8 cellular contexts compared by ENCODE assay signal in genomic region chr2:241355983-241356870, GRCh38. TPM values are rescaled to one million over a fixed set of nuclear protein-coding genes. Genes with fewer than 3 reads are reported as not detected.
DNase-seq lines count a peak whose midpoint lies in the region; ATAC-seq and TF ChIP-seq lines count a peak whose summit lies in the region.

FARP2 (plus strand) TSS chr2:241356285; CDS start chr2:241373108, 16,823 bp downstream.

- intact Hi-C loops in activated T-helper 2 cell treated with anti-CD3 and anti-CD28 coated beads, Interferon-gamma antibody, Interleukin-2, Interleukin-4, amounts not matched to agents 10 μg/mL and 5 μg/mL and 100 μg/mL, durations not matched to agents 14 hours and 24 hours and 36 hours (cut with micrococcal nuclease), result loop anchor here (1.0 to 5.0 kb wide), 6 partner anchors 41 to 346 kb away; partner anchors contain the start of genes HDLBP, ING5, PPP1R7 and SEPTIN2

- H3K9me3 ChIP-seq in Loucy (ENCODE audit: insufficient read depth, low read depth, low read length) (no peaks in the 10 kb centered on the region), RWPE2 (ENCODE audit: severe bottlenecking) (no peaks in the 10 kb centered on the region)

- POLR2A ChIA-PET in naive thymus-derived CD8-positive, alpha-beta T cell (lab: Charles Lee), result no interaction called here

- H3K4me1 ChIP-seq in Loucy (ENCODE audit: insufficient read depth, low read length, poor library complexity, severe bottlenecking) (peaks cover 24% of the 10 kb centered on the region), RWPE2 (ENCODE audit: insufficient read depth, poor library complexity, severe bottlenecking) (peaks cover 11% of the 10 kb centered on the region)

- peak; percentile 86 for ATAC-seq in RWPE2 (ENCODE audit: low read depth)
- ATAC-seq in naive thymus-derived CD8-positive, alpha-beta T cell, result peak; percentile 96
- peak; percentile 88 to 91 for ATAC-seq in stimulated activated naive B cell treated with anti-CD40 and anti-IgM and Interleukin-4, amounts not matched to agents 10 μg/mL and 1 μg/mL and 100 μg/mL, for 72 hours (replicated peaks)

- no peaks in the 10 kb centered on the region for H3K9me3 Mint-ChIP-seq in activated T-helper 2 cell treated with anti-CD3 and anti-CD28 coated beads, Interferon-gamma antibody, Interleukin-2, Interleukin-4, amounts not matched to agents 10 μg/mL and 5 μg/mL and 100 μg/mL, durations not matched to agents 14 hours and 24 hours and 36 hours
- H3K9me3 Mint-ChIP-seq in naive thymus-derived CD8-positive, alpha-beta T cell, result no peaks in the 10 kb centered on the region
- H3K9me3 Mint-ChIP-seq in stimulated activated naive B cell treated with anti-CD40 and anti-IgM and Interleukin-4, amounts not matched to agents 10 μg/mL and 1 μg/mL and 100 μg/mL, for 72 hours, result no peaks in the 10 kb centered on the region

- peaks cover 8% of the 10 kb centered on the region; the same call in 1 of the 2 replicates for H3F3A ChIP-seq in Loucy (ENCODE audit: low read depth)

- H3K36me3 ChIP-seq in H7 (replicated peaks; ENCODE audit: control insufficient read depth, insufficient read depth, low read length) (peaks cover 8% of the 10 kb centered on the region), Loucy (ENCODE audit: insufficient read depth, low read length) (peaks cover 38% of the 10 kb centered on the region), RWPE2 (ENCODE audit: low read depth) (peaks cover 34% of the 10 kb centered on the region)

- H3K27ac ChIP-seq in RWPE2 (ENCODE audit: poor library complexity, severe bottlenecking), result peak within 1 kb of the TSS; percentile 56

- H3K4me3 Mint-ChIP-seq in activated T-helper 2 cell treated with anti-CD3 and anti-CD28 coated beads, Interferon-gamma antibody, Interleukin-2, Interleukin-4, amounts not matched to agents 10 μg/mL and 5 μg/mL and 100 μg/mL, durations not matched to agents 14 hours and 24 hours and 36 hours (ENCODE audit: low read depth), result peak within 1 kb of the TSS; percentile 84
- peak within 1 kb of the TSS; percentile 79 to 90 (median 85) for H3K4me3 Mint-ChIP-seq in naive thymus-derived CD8-positive, alpha-beta T cell
- H3K4me3 Mint-ChIP-seq in stimulated activated naive B cell treated with anti-CD40 and anti-IgM and Interleukin-4, amounts not matched to agents 10 μg/mL and 1 μg/mL and 100 μg/mL, for 72 hours, result peak within 1 kb of the TSS; percentile 82 to 85

- peak; percentile 98 for DNase-seq in ELF-1 (ENCODE audit: low read depth, low spot score)
- DNase-seq in H7, result peak; percentile 96
- peak; percentile 99 for DNase-seq in RWPE2 (ENCODE audit: low spot score)
- peak; percentile 95 for DNase-seq in activated T-helper 2 cell treated with anti-CD3 and anti-CD28 coated beads, Interferon-gamma antibody, Interleukin-2, Interleukin-4, amounts not matched to agents 10 μg/mL and 5 μg/mL and 100 μg/mL, durations not matched to agents 14 hours and 24 hours and 36 hours (ENCODE audit: low spot score)
- DNase-seq in fibroblast of mammary gland (ENCODE audit: low read depth), result peak; percentile 97
- DNase-seq in naive thymus-derived CD8-positive, alpha-beta T cell, result peak; percentile 91 to 98 (median 97)
- peak; percentile 97 for DNase-seq in stimulated activated naive B cell treated with anti-CD40 and anti-IgM and Interleukin-4, amounts not matched to agents 10 μg/mL and 1 μg/mL and 100 μg/mL, for 72 hours

- peaks cover 31% of the 10 kb centered on the region for H3K36me3 Mint-ChIP-seq in activated T-helper 2 cell treated with anti-CD3 and anti-CD28 coated beads, Interferon-gamma antibody, Interleukin-2, Interleukin-4, amounts not matched to agents 10 μg/mL and 5 μg/mL and 100 μg/mL, durations not matched to agents 14 hours and 24 hours and 36 hours (ENCODE audit: low read depth)
- H3K36me3 Mint-ChIP-seq in naive thymus-derived CD8-positive, alpha-beta T cell, result peaks cover 0 to 22% (median 0%) of the 10 kb centered on the region in 3 donors
- H3K36me3 Mint-ChIP-seq in stimulated activated naive B cell treated with anti-CD40 and anti-IgM and Interleukin-4, amounts not matched to agents 10 μg/mL and 1 μg/mL and 100 μg/mL, for 72 hours, result peaks cover 15 to 22% of the 10 kb centered on the region in 2 donors

- H3K27me3 ChIP-seq in H7 (ENCODE audit: control insufficient read depth, insufficient read depth, low read length) (no peaks in the 10 kb centered on the region), Loucy (ENCODE audit: insufficient read depth, low read length, poor library complexity, severe bottlenecking) (no peaks in the 10 kb centered on the region), RWPE2 (ENCODE audit: insufficient read depth, poor library complexity, severe bottlenecking) (no peaks in the 10 kb centered on the region)

- peak within 1 kb of the TSS; percentile 98 for H3K4me2 ChIP-seq in Loucy (ENCODE audit: low read depth, low read length, poor library complexity, severe bottlenecking)

- H3K9ac ChIP-seq in Loucy (ENCODE audit: low read depth, low read length, poor library complexity, severe bottlenecking), result peak within 1 kb of the TSS; percentile 82

- peak within 1 kb of the TSS; percentile 90 for H3K27ac Mint-ChIP-seq in activated T-helper 2 cell treated with anti-CD3 and anti-CD28 coated beads, Interferon-gamma antibody, Interleukin-2, Interleukin-4, amounts not matched to agents 10 μg/mL and 5 μg/mL and 100 μg/mL, durations not matched to agents 14 hours and 24 hours and 36 hours
- H3K27ac Mint-ChIP-seq in naive thymus-derived CD8-positive, alpha-beta T cell, result peak within 1 kb of the TSS in 9 of 10 donors; percentile 61 to 96 (median 92)
- H3K27ac Mint-ChIP-seq in stimulated activated naive B cell treated with anti-CD40 and anti-IgM and Interleukin-4, amounts not matched to agents 10 μg/mL and 1 μg/mL and 100 μg/mL, for 72 hours, result peak within 1 kb of the TSS; percentile 87

- H2AFZ ChIP-seq in Loucy (ENCODE audit: low read length), result peak within 1 kb of the TSS; percentile 74

- peaks cover 20% of the 10 kb centered on the region for H3K79me2 ChIP-seq in Loucy (ENCODE audit: insufficient read depth, low read length)

- H3K9me2 ChIP-seq in Loucy (replicated peaks; ENCODE audit: low read depth, low read length), result no peaks in the 10 kb centered on the region

- peaks cover 28% of the 10 kb centered on the region for H3K4me1 Mint-ChIP-seq in activated T-helper 2 cell treated with anti-CD3 and anti-CD28 coated beads, Interferon-gamma antibody, Interleukin-2, Interleukin-4, amounts not matched to agents 10 μg/mL and 5 μg/mL and 100 μg/mL, durations not matched to agents 14 hours and 24 hours and 36 hours (ENCODE audit: low read depth)
- H3K4me1 Mint-ChIP-seq in naive thymus-derived CD8-positive, alpha-beta T cell, result peaks cover 8 to 36% (median 25%) of the 10 kb centered on the region in 4 donors
- H3K4me1 Mint-ChIP-seq in stimulated activated naive B cell treated with anti-CD40 and anti-IgM and Interleukin-4, amounts not matched to agents 10 μg/mL and 1 μg/mL and 100 μg/mL, for 72 hours, result peaks cover 33 to 54% of the 10 kb centered on the region in 2 donors

- no peaks in the 10 kb centered on the region for H3K27me3 Mint-ChIP-seq in activated T-helper 2 cell treated with anti-CD3 and anti-CD28 coated beads, Interferon-gamma antibody, Interleukin-2, Interleukin-4, amounts not matched to agents 10 μg/mL and 5 μg/mL and 100 μg/mL, durations not matched to agents 14 hours and 24 hours and 36 hours (ENCODE audit: low read depth)
- no peaks in the 10 kb centered on the region for H3K27me3 Mint-ChIP-seq in naive thymus-derived CD8-positive, alpha-beta T cell
- H3K27me3 Mint-ChIP-seq in stimulated activated naive B cell treated with anti-CD40 and anti-IgM and Interleukin-4, amounts not matched to agents 10 μg/mL and 1 μg/mL and 100 μg/mL, for 72 hours, result no peaks in the 10 kb centered on the region

- peaks cover 16% of the 10 kb centered on the region for H4K20me1 ChIP-seq in Loucy (ENCODE audit: insufficient read depth, low read length, poor library complexity, severe bottlenecking)

- TF ChIP-seq CTCF in Loucy (conservative IDR thresholded peaks at IDR 0.05; ENCODE audit: low read length) (no peak), RWPE2 (IDR thresholded peaks at IDR 0.05; ENCODE audit: poor library complexity, severe bottlenecking) (no peak), fibroblast of mammary gland (conservative IDR thresholded peaks at IDR 0.05; ENCODE audit: control insufficient read depth, insufficient read depth, low read depth, low read length) (no peak)

- H3K4me3 ChIP-seq in H7 (ENCODE audit: insufficient read depth, low read depth, low read length), result peak within 1 kb of the TSS; percentile 84
- H3K4me3 ChIP-seq in Loucy (ENCODE audit: low read length, poor library complexity, severe bottlenecking), result peak within 1 kb of the TSS; percentile 94
- peak within 1 kb of the TSS; percentile 78 for H3K4me3 ChIP-seq in RWPE2 (ENCODE audit: severe bottlenecking)
- peak within 1 kb of the TSS; percentile 83 for H3K4me3 ChIP-seq in fibroblast of mammary gland (ENCODE audit: control insufficient read depth, low read depth, low read length)

RNA-seq across cellular contexts. Expression of gene FARP2, which starts in this region (rescaled TPM):
- 19.5 and 20.4 TPM in 2 replicates for total RNA-seq in H7 (2014; rRNA removed; shearing (Covaris generic))
- 38.1 and 38.2 TPM in 2 replicates for total RNA-seq in activated T-helper 2 cell treated with anti-CD3 and anti-CD28 coated beads, Interferon-gamma antibody, Interleukin-2, Interleukin-4, amounts not matched to agents 10 μg/mL and 5 μg/mL and 100 μg/mL, durations not matched to agents 14 hours and 24 hours and 36 hours
- 10 to 100 TPM; 20.1 to 22.9 TPM for total RNA-seq in naive thymus-derived CD8-positive, alpha-beta T cell
- polyA plus RNA-seq in naive thymus-derived CD8-positive, alpha-beta T cell, result 1 to 10 TPM; 3.4 to 5.8 (median 4.0) TPM

Comparison
In these comparisons a context has a peak if more than half of its experiments do, and no peak if none do; other contexts are left out.
1. Peak in every context shown above with its lines: DNase-seq, ATAC-seq, H3K4me3 ChIP-seq and H3K27ac ChIP-seq.